In the genomic region with DNA sequence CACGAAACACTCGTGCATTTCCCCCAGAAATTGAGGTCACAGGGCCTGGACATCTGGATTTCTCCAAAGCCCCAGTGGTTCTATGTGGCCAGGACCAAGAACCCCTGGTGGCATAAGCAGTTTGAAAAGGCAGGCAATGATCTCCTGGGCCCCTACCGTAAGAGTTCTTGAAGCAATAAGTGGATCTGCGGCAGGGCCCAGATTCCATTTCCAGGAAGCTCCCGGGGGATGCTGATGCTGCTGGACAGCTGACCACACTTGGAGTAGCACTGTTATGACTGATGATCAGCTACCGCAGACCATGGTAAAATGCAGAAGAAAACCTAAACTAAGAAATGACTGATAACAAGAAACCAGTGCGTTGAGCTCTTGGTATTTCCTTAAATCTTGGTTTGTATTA, we compare ENCODE assay signal across 25 cellular contexts.
"Had no signal": no experiment of that assay in that cellular context is flagged by ENCODE, and none has a peak within 500 bp of the region (broad histone marks: within the 10 kb centered on the region; RNA-seq: fewer than 3 reads in every experiment).

No MANE protein-coding gene starts in this region.

- H3K4me3 ChIP-seq: body of pancreas, coronary artery, dorsolateral prefrontal cortex had no signal

- H3K4me1 ChIP-seq: body of pancreas had no signal

- DNase-seq: activated B cell treated with CpG ODN at 0.5 μM for 24 hours; activated CD4-positive, alpha-beta T cell treated with anti-CD3 and anti-CD28 coated beads for 48 hours; activated CD4-positive, alpha-beta T cell treated with anti-CD3 and anti-CD28 coated beads, Interleukin-2, amount 50 U/mL, for 1 hour; activated CD4-positive, alpha-beta T cell treated with anti-CD3 and anti-CD28 coated beads, Interleukin-2, amount 50 U/mL, for 48 hours; activated CD8-positive, alpha-beta memory T cell treated with anti-CD3 and anti-CD28 coated beads, Interleukin-2, amount 10 ng/mL, durations not matched to agents 7 days and 5 days; activated CD8-positive, alpha-beta memory T cell treated with anti-CD3 and anti-CD28 coated beads, Interleukin-2, amount 50 U/mL, for 4 hours; activated CD8-positive, alpha-beta T cell treated with anti-CD3 and anti-CD28 coated beads, Interleukin-2, amount 10 ng/mL, durations not matched to agents 7 days and 5 days; activated effector memory CD4-positive, alpha-beta T cell treated with Interleukin-2 at 50 U/mL for 16 hours; activated gamma-delta T cell treated with Interleukin-2 at 50 U/mL for 16 hours; activated naive CD4-positive, alpha-beta T cell treated with anti-CD3 and anti-CD28 coated beads, Interleukin-2, amount 50 U/mL, for 16 hours; activated naive CD4-positive, alpha-beta T cell treated with Interleukin-2 at 50 U/mL for 16 hours; activated T-cell treated with anti-CD3 and anti-CD28 coated beads, Interleukin-2, amount 50 U/mL, for 1 hour; amygdala; aorta; body of pancreas; dorsolateral prefrontal cortex; effector memory CD4-positive, alpha-beta T cell; endodermal cell; foreskin fibroblast; head of caudate nucleus; T-helper 1 cell; T-helper 17 cell; T1000; WERI-Rb-1 had no signal

- H3K27ac ChIP-seq: body of pancreas, coronary artery, dorsolateral prefrontal cortex, WERI-Rb-1 had no signal

- H3K9me3 ChIP-seq: body of pancreas had no signal

- H3K27me3 ChIP-seq: body of pancreas had no signal
